1 cellular context compared by ENCODE assay signal in the genomic region with DNA sequence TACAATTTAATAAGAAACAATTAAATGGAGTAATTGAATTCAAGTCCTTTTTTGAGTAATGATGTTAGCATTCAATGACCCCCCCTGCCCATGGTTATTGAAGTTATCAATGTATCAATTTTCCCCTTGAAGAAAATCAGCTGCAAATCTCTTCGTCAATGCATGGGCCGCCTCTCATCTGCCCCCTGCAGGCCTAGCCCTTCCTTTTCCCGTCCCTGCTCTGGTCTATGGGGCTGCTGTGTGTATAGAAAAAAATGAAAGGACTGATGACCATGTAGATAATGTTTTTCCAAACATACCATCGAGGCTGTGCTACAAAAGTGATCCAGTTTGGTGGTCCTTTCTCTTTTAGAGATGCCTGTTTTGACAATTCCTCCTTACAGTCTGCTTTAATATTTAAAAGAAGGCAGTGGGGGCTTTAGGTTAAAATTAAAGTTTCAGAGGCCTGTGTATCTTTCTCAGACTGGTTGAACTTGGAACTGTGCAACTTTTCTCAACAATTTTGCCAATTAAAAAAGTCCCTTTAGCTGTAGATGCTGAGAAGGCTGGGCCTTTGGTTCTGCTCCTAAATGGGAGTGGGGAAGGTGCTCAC.
TF ChIP-seq lines count a peak whose summit lies in the region.

No MANE protein-coding gene starts in this region.

TF ChIP-seq in HEK293, 187 proteins besides CTCF, POLR2A, EP300 and RAD21 (continued from another document):
- TF ChIP-seq, protein P1, sequence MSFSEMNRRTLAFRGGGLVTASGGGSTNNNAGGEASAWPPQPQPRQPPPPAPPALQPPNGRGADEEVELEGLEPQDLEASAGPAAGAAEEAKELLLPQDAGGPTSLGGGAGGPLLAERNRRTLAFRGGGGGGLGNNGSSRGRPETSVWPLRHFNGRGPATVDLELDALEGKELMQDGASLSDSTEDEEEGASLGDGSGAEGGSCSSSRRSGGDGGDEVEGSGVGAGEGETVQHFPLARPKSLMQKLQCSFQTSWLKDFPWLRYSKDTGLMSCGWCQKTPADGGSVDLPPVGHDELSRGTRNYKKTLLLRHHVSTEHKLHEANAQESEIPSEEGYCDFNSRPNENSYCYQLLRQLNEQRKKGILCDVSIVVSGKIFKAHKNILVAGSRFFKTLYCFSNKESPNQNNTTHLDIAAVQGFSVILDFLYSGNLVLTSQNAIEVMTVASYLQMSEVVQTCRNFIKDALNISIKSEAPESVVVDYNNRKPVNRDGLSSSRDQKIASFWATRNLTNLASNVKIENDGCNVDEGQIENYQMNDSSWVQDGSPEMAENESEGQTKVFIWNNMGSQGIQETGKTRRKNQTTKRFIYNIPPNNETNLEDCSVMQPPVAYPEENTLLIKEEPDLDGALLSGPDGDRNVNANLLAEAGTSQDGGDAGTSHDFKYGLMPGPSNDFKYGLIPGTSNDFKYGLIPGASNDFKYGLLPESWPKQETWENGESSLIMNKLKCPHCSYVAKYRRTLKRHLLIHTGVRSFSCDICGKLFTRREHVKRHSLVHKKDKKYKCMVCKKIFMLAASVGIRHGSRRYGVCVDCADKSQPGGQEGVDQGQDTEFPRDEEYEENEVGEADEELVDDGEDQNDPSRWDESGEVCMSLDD (tag by site-specific recombination; IDR thresholded peaks at IDR 0.05) = no peak
